In the genomic region with DNA sequence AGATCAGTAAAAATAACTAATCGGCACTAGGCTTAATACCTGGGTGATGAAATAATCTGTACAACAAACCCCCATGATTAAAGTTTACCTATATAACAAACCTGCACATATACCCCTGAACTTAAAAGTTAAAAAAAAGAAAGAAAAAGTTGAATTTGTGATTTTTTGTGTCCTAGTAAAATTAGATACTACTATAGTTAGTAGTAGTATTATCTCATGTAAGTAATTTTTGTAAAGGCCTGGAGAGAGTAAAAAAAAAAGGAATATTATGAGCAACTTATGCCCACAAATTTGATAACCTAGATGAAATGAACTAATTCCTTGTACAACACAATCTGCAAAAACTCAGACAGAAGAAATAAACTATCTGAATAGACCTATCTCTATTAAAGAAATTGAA, we compare ENCODE assay signal across 30 cellular contexts.
DNase-seq lines count a peak whose midpoint lies in the region; ATAC-seq, FAIRE-seq and TF ChIP-seq lines count a peak whose summit lies in the region.
"Had no signal": no experiment of that assay in that cellular context is flagged by ENCODE, and none has a peak within 500 bp of the region (broad histone marks: within the 10 kb centered on the region; RNA-seq: fewer than 3 reads in every experiment).

No MANE protein-coding gene starts in this region.

- no peak for DNase-seq in NCI-H748 treated with DMSO at 0.1 percent for 48 hours (lab: John Stamatoyannopoulos, UW)
- DNase-seq: 8988T; ACHN; AML-193; BE2C; C1 segment of cervical spinal cord; Caco-2; Calu3; CD4-positive, alpha-beta memory T cell; CD4-positive, alpha-beta T cell; CD4-positive, CD25-positive, alpha-beta regulatory T cell; CD8-positive, alpha-beta memory T cell; CD8-positive, alpha-beta T cell; COR-L47; DMS 273 treated with DMSO at 0.1 percent for 48 hours; DMS153; DMS53; DMS79; DMS79 treated with DMSO at 0.1 percent for 48 hours; DND-41; EL had no signal

- POLR2A ChIA-PET in HEK293 (lab: Yijun Ruan, JAX), result no interaction called here

- peak; percentile 21 for FAIRE-seq in G401.6 (lab: Jason Lieb, UNC)
- FAIRE-seq: A204.1 had no signal

- H3K36me3 ChIP-seq in HEK293 (ENCODE audit: control insufficient read depth in 2 of 2, insufficient read depth in 1 of 2, low read length in 2 of 2), result no peaks in the 10 kb centered on the region; a peak in 1 of 3 replicates
- H3K36me3 ChIP-seq: BE2C; BLaER1; BLaER1 treated with 17β-estradiol and CSF1 and Interleukin-3, amounts not matched to agents 10 nM and 100 nM had no signal

- CTCF ChIA-PET in HEK293 (lab: Yijun Ruan, JAX), result no interaction called here

- H3K4me3 ChIP-seq in HEK293 (ENCODE audit: low read depth, low read length), result no peak overlapping the region
- H3K4me3 ChIP-seq: A549; BLaER1; BLaER1 treated with 17β-estradiol and CSF1 and Interleukin-3, amounts not matched to agents 10 nM and 100 nM had no signal

- H3K27ac ChIP-seq in HEK293 (ENCODE audit: extremely low read depth, low read depth, low read length), result no peak overlapping the region
- H3K27ac ChIP-seq: 22Rv1; A549; BLaER1; BLaER1 treated with 17β-estradiol and CSF1 and Interleukin-3, amounts not matched to agents 10 nM and 100 nM; C4-2B had no signal

- no peak for ATAC-seq in HG02852 (IDR thresholded peaks at IDR 0.05; ENCODE audit: unreplicated experiment)
- ATAC-seq: A549; CD8-positive, alpha-beta T cell had no signal

- TF ChIP-seq CTCF in HEK293 (tag by site-specific recombination; IDR thresholded peaks at IDR 0.05), result no peak

- no peaks in the 10 kb centered on the region for H3K4me1 ChIP-seq in HEK293 (ENCODE audit: control insufficient read depth, insufficient read depth, low read length)
- H3K4me1 ChIP-seq: A549; BE2C; BLaER1; BLaER1 treated with 17β-estradiol and CSF1 and Interleukin-3, amounts not matched to agents 10 nM and 100 nM; Caco-2 had no signal

- peaks cover 2% of the 10 kb centered on the region; the same call in 1 of the 2 replicates for H3K9me3 ChIP-seq in HEK293 (ENCODE audit: control insufficient read depth, insufficient read depth, low read depth, low read length)
- H3K9me3 ChIP-seq: A549, BE2C, BLaER1, Caco-2 had no signal

TF ChIP-seq in HEK293, 187 proteins besides CTCF, POLR2A, EP300 and RAD21:
- peak; percentile 99 for TF ChIP-seq ZNF664 (tag by site-specific recombination; IDR thresholded peaks at IDR 0.05)
- TF ChIP-seq ZFP41 (tag by site-specific recombination; IDR thresholded peaks at IDR 0.05; ENCODE audit: borderline replicate concordance), result no peak
- no peak for TF ChIP-seq ZNF140 (tag by site-specific recombination; IDR thresholded peaks at IDR 0.05)
- TF ChIP-seq ZNF112 (tag by site-specific recombination; IDR thresholded peaks at IDR 0.05), result no peak
- no peak for TF ChIP-seq ZNF266 (tag by site-specific recombination; IDR thresholded peaks at IDR 0.05; ENCODE audit: low read depth)
- no peak for TF ChIP-seq ZNF16 (tag by site-specific recombination; IDR thresholded peaks at IDR 0.05; ENCODE audit: low read depth)
